In the genomic region with DNA sequence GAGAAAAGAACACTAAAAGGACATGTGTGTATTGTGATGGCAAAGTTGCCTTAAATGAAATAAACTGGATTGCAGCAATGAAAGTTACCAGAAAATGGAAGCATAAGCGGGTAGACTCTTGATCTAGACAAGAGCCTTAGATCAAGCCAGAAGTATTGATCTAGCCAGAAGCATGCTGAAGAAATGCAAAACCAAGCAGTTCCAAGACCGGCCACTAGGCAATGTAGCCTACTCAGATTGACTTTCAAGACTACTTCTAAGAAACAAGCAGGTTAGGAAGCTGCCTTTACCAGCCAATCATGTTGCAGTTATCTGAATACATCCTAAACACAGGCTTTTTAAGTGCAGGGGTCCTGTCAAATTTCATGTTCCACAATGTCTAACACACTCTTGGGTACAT, we compare ENCODE assay signal across 13 cellular contexts. TPM values are rescaled to one million over a fixed set of nuclear protein-coding genes. Genes with fewer than 3 reads are reported as not detected.
DNase-seq lines count a peak whose midpoint lies in the region; ATAC-seq and TF ChIP-seq lines count a peak whose summit lies in the region.
"Had no signal": no experiment of that assay in that cellular context is flagged by ENCODE, and none has a peak within 500 bp of the region (broad histone marks: within the 10 kb centered on the region; RNA-seq: fewer than 3 reads in every experiment).

No MANE protein-coding gene starts in this region.

- DNase-seq in MCF 10A (ENCODE audit: unreplicated experiment) (peak; percentile 21), breast epithelium (ENCODE audit: low spot score in 2 of 2) (no peak), WTC11 (ENCODE audit: low spot score) (peak; percentile 78), thoracic aorta (ENCODE audit: low spot score) (no peak), hepatic stellate cell (ENCODE audit: low spot score) (no peak), uterus (no peak), NCI-H1417 (lab: John Stamatoyannopoulos, UW) (no peak)
- DNase-seq: NCI-H1048 had no signal

- H3K4me1 ChIP-seq in breast epithelium (no peaks in the 10 kb centered on the region), thoracic aorta (ENCODE audit: control insufficient read depth in 1 of 2, low read depth in 2 of 2) (no peaks in the 10 kb centered on the region), uterus (no peaks in the 10 kb centered on the region)

- TF ChIP-seq CTCF in MCF 10A (IDR thresholded peaks at IDR 0.05; ENCODE audit: unreplicated experiment) (peak; percentile 33), breast epithelium (IDR thresholded peaks at IDR 0.05) (no peak), WTC11 (IDR thresholded peaks at IDR 0.05) (peak; percentile 42; the same call in 1 of the 2 replicates), thoracic aorta (IDR thresholded peaks at IDR 0.05) (peak; percentile 16), uterus (IDR thresholded peaks at IDR 0.05) (no peak)

- H3K27ac Mint-ChIP-seq in MCF 10A (ENCODE audit: low read depth, unreplicated experiment) (no peak overlapping the region), WTC11 (no peak overlapping the region)
- H3K27ac Mint-ChIP-seq: activated T-helper 2 cell treated with anti-CD3 and anti-CD28 coated beads, Interferon-gamma antibody, Interleukin-2, Interleukin-4, amounts not matched to agents 10 μg/mL and 5 μg/mL and 100 μg/mL, durations not matched to agents 14 hours and 24 hours and 36 hours; B cell had no signal

- H3K4me3 Mint-ChIP-seq in MCF 10A (ENCODE audit: unreplicated experiment) (no peak overlapping the region), WTC11 (no peak overlapping the region)
- H3K4me3 Mint-ChIP-seq: B cell had no signal

- H3K27ac ChIP-seq in breast epithelium = no peak overlapping the region
- H3K27ac ChIP-seq in thoracic aorta = no peak overlapping the region
- no peak overlapping the region for H3K27ac ChIP-seq in uterus
- H3K27ac ChIP-seq: neutrophil had no signal

- no peaks in the 10 kb centered on the region for H3K36me3 ChIP-seq in breast epithelium
- H3K36me3 ChIP-seq in thoracic aorta = no peaks in the 10 kb centered on the region
- no peaks in the 10 kb centered on the region for H3K36me3 ChIP-seq in uterus
- H3K36me3 ChIP-seq: neutrophil had no signal

- TF ChIP-seq POLR2A in breast epithelium (IDR thresholded peaks at IDR 0.05) (no peak), uterus (IDR thresholded peaks at IDR 0.05) (no peak)

- BruUV-seq in MCF 10A (replicated peaks; lab: Mats Ljungman, UMichigan) = no TSS peak

- H3K9me3 Mint-ChIP-seq in MCF 10A (ENCODE audit: unreplicated experiment) (no peaks in the 10 kb centered on the region), WTC11 (no peaks in the 10 kb centered on the region)

- H3K4me3 ChIP-seq in breast epithelium = no peak overlapping the region
- no peak overlapping the region for H3K4me3 ChIP-seq in thoracic aorta
- no peak overlapping the region for H3K4me3 ChIP-seq in uterus

- intact Hi-C loops in MCF 10A (cut with micrococcal nuclease) = no loop called here
- intact Hi-C loops in breast epithelium (cut with DNase I; ENCODE audit: low total_unique reads) = no loop called here
- intact Hi-C loops in uterus (cut with DNase I; ENCODE audit: low total_unique reads) = no loop called here

- no peaks in the 10 kb centered on the region for H3K9me3 ChIP-seq in breast epithelium
- no peaks in the 10 kb centered on the region for H3K9me3 ChIP-seq in thoracic aorta
- no peaks in the 10 kb centered on the region for H3K9me3 ChIP-seq in uterus
- H3K9me3 ChIP-seq: neutrophil had no signal

- H3K27me3 ChIP-seq in breast epithelium = no peaks in the 10 kb centered on the region
- no peaks in the 10 kb centered on the region for H3K27me3 ChIP-seq in thoracic aorta (replicated peaks; ENCODE audit: insufficient read depth)
- H3K27me3 ChIP-seq in uterus = no peaks in the 10 kb centered on the region
- H3K27me3 ChIP-seq: neutrophil had no signal

- H3K36me3 Mint-ChIP-seq in MCF 10A (ENCODE audit: insufficient read depth, unreplicated experiment) = peaks cover 2% of the 10 kb centered on the region
- no peaks in the 10 kb centered on the region for H3K36me3 Mint-ChIP-seq in WTC11

- ATAC-seq in HG03025 (IDR thresholded peaks at IDR 0.05; ENCODE audit: low FRiP score, unreplicated experiment) (peak; percentile 53), WTC11 (peak; percentile 92), thoracic aorta (ENCODE audit: insufficient number of reproducible peaks, low FRiP score, low read depth) (no peak)
- ATAC-seq: esophagus mucosa had no signal

- H3K4me1 Mint-ChIP-seq in MCF 10A (ENCODE audit: insufficient read depth, unreplicated experiment) (peaks cover 12% of the 10 kb centered on the region), WTC11 (peaks cover 46% of the 10 kb centered on the region)
- H3K4me1 Mint-ChIP-seq: B cell had no signal

- CTCF ChIA-PET in MCF 10A (lab: Yijun Ruan, JAX) = interaction anchor here (0.6 to 1.2 kb wide), 6 partner anchors 9 to 408 kb away, joined by 3 read pairs; no protein-coding TSS in a partner anchor
- CTCF ChIA-PET in WTC11 (lab: Charles Lee) = interaction anchor here (0.7 to 1.0 kb wide), 6 partner anchors 12 to 191 kb away, joined by 3 read pairs; no protein-coding TSS in a partner anchor

- POLR2A ChIA-PET in MCF 10A (lab: Yijun Ruan, JAX) = no interaction called here
- POLR2A ChIA-PET in WTC11 (lab: Charles Lee) = no interaction called here

- H3K27me3 Mint-ChIP-seq in MCF 10A (ENCODE audit: insufficient read depth, unreplicated experiment) (no peaks in the 10 kb centered on the region), WTC11 (ENCODE audit: low read depth) (no peaks in the 10 kb centered on the region)
- H3K27me3 Mint-ChIP-seq: B cell had no signal

TF ChIP-seq in WTC11, 78 proteins besides CTCF, POLR2A, EP300 and RAD21 (continues in another document):
- TF ChIP-seq, protein P1, sequence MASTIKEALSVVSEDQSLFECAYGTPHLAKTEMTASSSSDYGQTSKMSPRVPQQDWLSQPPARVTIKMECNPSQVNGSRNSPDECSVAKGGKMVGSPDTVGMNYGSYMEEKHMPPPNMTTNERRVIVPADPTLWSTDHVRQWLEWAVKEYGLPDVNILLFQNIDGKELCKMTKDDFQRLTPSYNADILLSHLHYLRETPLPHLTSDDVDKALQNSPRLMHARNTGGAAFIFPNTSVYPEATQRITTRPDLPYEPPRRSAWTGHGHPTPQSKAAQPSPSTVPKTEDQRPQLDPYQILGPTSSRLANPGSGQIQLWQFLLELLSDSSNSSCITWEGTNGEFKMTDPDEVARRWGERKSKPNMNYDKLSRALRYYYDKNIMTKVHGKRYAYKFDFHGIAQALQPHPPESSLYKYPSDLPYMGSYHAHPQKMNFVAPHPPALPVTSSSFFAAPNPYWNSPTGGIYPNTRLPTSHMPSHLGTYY (CRISPR knock-in tag; IDR thresholded peaks at IDR 0.05) = no peak
- TF ChIP-seq, protein P2, sequence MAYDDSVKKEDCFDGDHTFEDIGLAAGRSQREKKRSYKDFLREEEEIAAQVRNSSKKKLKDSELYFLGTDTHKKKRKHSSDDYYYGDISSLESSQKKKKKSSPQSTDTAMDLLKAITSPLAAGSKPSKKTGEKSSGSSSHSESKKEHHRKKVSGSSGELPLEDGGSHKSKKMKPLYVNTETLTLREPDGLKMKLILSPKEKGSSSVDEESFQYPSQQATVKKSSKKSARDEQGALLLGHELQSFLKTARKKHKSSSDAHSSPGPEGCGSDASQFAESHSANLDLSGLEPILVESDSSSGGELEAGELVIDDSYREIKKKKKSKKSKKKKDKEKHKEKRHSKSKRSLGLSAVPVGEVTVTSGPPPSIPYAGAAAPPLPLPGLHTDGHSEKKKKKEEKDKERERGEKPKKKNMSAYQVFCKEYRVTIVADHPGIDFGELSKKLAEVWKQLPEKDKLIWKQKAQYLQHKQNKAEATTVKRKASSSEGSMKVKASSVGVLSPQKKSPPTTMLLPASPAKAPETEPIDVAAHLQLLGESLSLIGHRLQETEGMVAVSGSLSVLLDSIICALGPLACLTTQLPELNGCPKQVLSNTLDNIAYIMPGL (CRISPR knock-in tag; IDR thresholded peaks at IDR 0.05) = no peak
- TF ChIP-seq ZNF396 (CRISPR knock-in tag; IDR thresholded peaks at IDR 0.05; ENCODE audit: borderline replicate concordance) (no peak), RORB (CRISPR knock-in tag; IDR thresholded peaks at IDR 0.05) (no peak), TCF7 (CRISPR knock-in tag; IDR thresholded peaks at IDR 0.05; ENCODE audit: low read depth) (no peak), GRHL2 (CRISPR knock-in tag; IDR thresholded peaks at IDR 0.05; ENCODE audit: insufficient replicate concordance, severe bottlenecking) (no peak), NR2C2 (CRISPR knock-in tag; IDR thresholded peaks at IDR 0.05) (no peak)
- TF ChIP-seq, protein P3, sequence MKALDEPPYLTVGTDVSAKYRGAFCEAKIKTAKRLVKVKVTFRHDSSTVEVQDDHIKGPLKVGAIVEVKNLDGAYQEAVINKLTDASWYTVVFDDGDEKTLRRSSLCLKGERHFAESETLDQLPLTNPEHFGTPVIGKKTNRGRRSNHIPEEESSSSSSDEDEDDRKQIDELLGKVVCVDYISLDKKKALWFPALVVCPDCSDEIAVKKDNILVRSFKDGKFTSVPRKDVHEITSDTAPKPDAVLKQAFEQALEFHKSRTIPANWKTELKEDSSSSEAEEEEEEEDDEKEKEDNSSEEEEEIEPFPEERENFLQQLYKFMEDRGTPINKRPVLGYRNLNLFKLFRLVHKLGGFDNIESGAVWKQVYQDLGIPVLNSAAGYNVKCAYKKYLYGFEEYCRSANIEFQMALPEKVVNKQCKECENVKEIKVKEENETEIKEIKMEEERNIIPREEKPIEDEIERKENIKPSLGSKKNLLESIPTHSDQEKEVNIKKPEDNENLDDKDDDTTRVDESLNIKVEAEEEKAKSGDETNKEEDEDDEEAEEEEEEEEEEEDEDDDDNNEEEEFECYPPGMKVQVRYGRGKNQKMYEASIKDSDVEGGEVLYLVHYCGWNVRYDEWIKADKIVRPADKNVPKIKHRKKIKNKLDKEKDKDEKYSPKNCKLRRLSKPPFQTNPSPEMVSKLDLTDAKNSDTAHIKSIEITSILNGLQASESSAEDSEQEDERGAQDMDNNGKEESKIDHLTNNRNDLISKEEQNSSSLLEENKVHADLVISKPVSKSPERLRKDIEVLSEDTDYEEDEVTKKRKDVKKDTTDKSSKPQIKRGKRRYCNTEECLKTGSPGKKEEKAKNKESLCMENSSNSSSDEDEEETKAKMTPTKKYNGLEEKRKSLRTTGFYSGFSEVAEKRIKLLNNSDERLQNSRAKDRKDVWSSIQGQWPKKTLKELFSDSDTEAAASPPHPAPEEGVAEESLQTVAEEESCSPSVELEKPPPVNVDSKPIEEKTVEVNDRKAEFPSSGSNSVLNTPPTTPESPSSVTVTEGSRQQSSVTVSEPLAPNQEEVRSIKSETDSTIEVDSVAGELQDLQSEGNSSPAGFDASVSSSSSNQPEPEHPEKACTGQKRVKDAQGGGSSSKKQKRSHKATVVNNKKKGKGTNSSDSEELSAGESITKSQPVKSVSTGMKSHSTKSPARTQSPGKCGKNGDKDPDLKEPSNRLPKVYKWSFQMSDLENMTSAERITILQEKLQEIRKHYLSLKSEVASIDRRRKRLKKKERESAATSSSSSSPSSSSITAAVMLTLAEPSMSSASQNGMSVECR (CRISPR knock-in tag; IDR thresholded peaks at IDR 0.05; ENCODE audit: borderline replicate concordance) = no peak

RNA-seq across cellular contexts. Expression of a gene that starts 54.6 kb away (rescaled TPM):
- total RNA-seq in MCF 10A (2022) (not detected in 2 replicates), breast epithelium (1 to 10 TPM in 2 of 3 donors, under 1 TPM in 1; under 0.01 to 5.7 (median 3.2) TPM), WTC11 (2021) (0.11 TPM in 1 of 3 replicates, not detected in the others), thoracic aorta (under 1 TPM in 1 of 2 donors, not detected in 1; 0.21 TPM), uterus (1 to 10 TPM in 1 of 4 donors, under 1 TPM in 1, not detected in 2; 0.88 to 5.7 TPM)
- total RNA-seq: activated T-helper 2 cell treated with anti-CD3 and anti-CD28 coated beads, Interferon-gamma antibody, Interleukin-2, Interleukin-4, amounts not matched to agents 10 μg/mL and 5 μg/mL and 100 μg/mL, durations not matched to agents 14 hours and 24 hours and 36 hours; B cell; esophagus mucosa had no signal

Comparison
In these comparisons a context has a peak if more than half of its experiments do, and no peak if none do; other contexts are left out.
1. DNase-seq: peak in MCF 10A (single experiment) and WTC11 (single experiment); none in breast epithelium (0 of 2), thoracic aorta (single experiment), hepatic stellate cell (single experiment), uterus (0 of 2) and NCI-H1417 (0 of 3).
2. CTCF ChIP-seq: peak in MCF 10A (single experiment), WTC11 (single experiment) and thoracic aorta (single experiment); none in breast epithelium (0 of 3) and uterus (0 of 4).